Comparison of ENCODE assay signal across 11 cellular contexts in genomic region chr2:25275575-25275965, GRCh38.
DNase-seq lines count a peak whose midpoint lies in the region; ATAC-seq and TF ChIP-seq lines count a peak whose summit lies in the region.
"Had no signal": no experiment of that assay in that cellular context is flagged by ENCODE, and none has a peak within 500 bp of the region (broad histone marks: within the 10 kb centered on the region; RNA-seq: fewer than 3 reads in every experiment).

No MANE protein-coding gene starts in this region.

- H3K4me3 ChIP-seq in left ventricle myocardium inferior (no peak overlapping the region), uterus (no peak overlapping the region)

- H3K27me3 Mint-ChIP-seq in activated naive CD8-positive, alpha-beta T cell treated with anti-CD3 and anti-CD28 coated beads for 36 hours, result no peaks in the 10 kb centered on the region
- no peaks in the 10 kb centered on the region for H3K27me3 Mint-ChIP-seq in naive thymus-derived CD8-positive, alpha-beta T cell

- POLR2A ChIA-PET in naive thymus-derived CD8-positive, alpha-beta T cell (lab: Charles Lee), result interaction anchor here (1.2 to 8.8 kb wide), 14 partner anchors 9 to 100 kb away, joined by 3 to 358 read pairs (median 28); no protein-coding TSS in a partner anchor

- no peak for TF ChIP-seq POLR2A in uterus (IDR thresholded peaks at IDR 0.05)

- H3K4me1 ChIP-seq in left ventricle myocardium inferior (peaks cover 67% of the 10 kb centered on the region), uterus (no peaks in the 10 kb centered on the region)

- peak overlapping the region; percentile 85 for H3K27ac Mint-ChIP-seq in activated naive CD8-positive, alpha-beta T cell treated with anti-CD3 and anti-CD28 coated beads for 36 hours
- peak overlapping the region; percentile 98 to 100 (median 99) for H3K27ac Mint-ChIP-seq in naive thymus-derived CD8-positive, alpha-beta T cell

- H3K36me3 Mint-ChIP-seq in activated naive CD8-positive, alpha-beta T cell treated with anti-CD3 and anti-CD28 coated beads for 36 hours, result peaks cover 54% of the 10 kb centered on the region
- H3K36me3 Mint-ChIP-seq in naive thymus-derived CD8-positive, alpha-beta T cell, result peaks cover 0 to 32% (median 7%) of the 10 kb centered on the region in 3 donors

- H3K36me3 ChIP-seq in left ventricle myocardium inferior (peaks cover 38% of the 10 kb centered on the region), uterus (no peaks in the 10 kb centered on the region)

- H3K27me3 ChIP-seq in left ventricle myocardium inferior (ENCODE audit: low read depth), result no peaks in the 10 kb centered on the region
- H3K27me3 ChIP-seq in uterus, result no peaks in the 10 kb centered on the region

- H3K4me3 Mint-ChIP-seq in activated naive CD8-positive, alpha-beta T cell treated with anti-CD3 and anti-CD28 coated beads for 36 hours, result peak overlapping the region; percentile 32
- peak overlapping the region; percentile 33 to 86 (median 70) for H3K4me3 Mint-ChIP-seq in naive thymus-derived CD8-positive, alpha-beta T cell

- H3K9me3 ChIP-seq in left ventricle myocardium inferior (replicated peaks), result no peaks in the 10 kb centered on the region
- no peaks in the 10 kb centered on the region for H3K9me3 ChIP-seq in uterus

- intact Hi-C loops in left ventricle myocardium inferior (cut with micrococcal nuclease), result no loop called here
- intact Hi-C loops in cardiac septum (cut with DNase I), result loop anchor here (5.0 kb wide), 1 partner anchor 62 kb away; no protein-coding TSS in a partner anchor
- intact Hi-C loops in uterus (cut with DNase I; ENCODE audit: low total_unique reads), result no loop called here

- H3K27ac ChIP-seq in left ventricle myocardium inferior (replicated peaks) (peak overlapping the region; percentile 85), uterus (peak overlapping the region; percentile 13 to 83)
- H3K27ac ChIP-seq: C4-2B had no signal

- H3K9me3 Mint-ChIP-seq in activated naive CD8-positive, alpha-beta T cell treated with anti-CD3 and anti-CD28 coated beads for 36 hours, result no peaks in the 10 kb centered on the region
- H3K9me3 Mint-ChIP-seq in naive thymus-derived CD8-positive, alpha-beta T cell, result no peaks in the 10 kb centered on the region

- no peak for DNase-seq in left ventricle myocardium inferior
- no peak for DNase-seq in cardiac septum (ENCODE audit: low spot score)
- DNase-seq in activated naive CD8-positive, alpha-beta T cell treated with anti-CD3 and anti-CD28 coated beads for 36 hours, result no peak
- DNase-seq in naive thymus-derived CD8-positive, alpha-beta T cell, result no peak
- DNase-seq in uterus, result no peak
- no peak for DNase-seq in UCSD-AML1 (lab: John Stamatoyannopoulos, UW; ENCODE audit: unreplicated experiment)
- DNase-seq: NCI-H226, SHP77 had no signal

- TF ChIP-seq CTCF in left ventricle myocardium inferior (IDR thresholded peaks at IDR 0.05; ENCODE audit: borderline replicate concordance) (no peak), uterus (IDR thresholded peaks at IDR 0.05) (no peak)

- no peak for ATAC-seq in naive thymus-derived CD8-positive, alpha-beta T cell
- no peak for ATAC-seq in GM19328 (IDR thresholded peaks at IDR 0.05; ENCODE audit: unreplicated experiment)
- ATAC-seq in GM21360 (IDR thresholded peaks at IDR 0.05; ENCODE audit: unreplicated experiment), result no peak

- H3K4me1 Mint-ChIP-seq in activated naive CD8-positive, alpha-beta T cell treated with anti-CD3 and anti-CD28 coated beads for 36 hours, result peaks cover 65% of the 10 kb centered on the region
- H3K4me1 Mint-ChIP-seq in naive thymus-derived CD8-positive, alpha-beta T cell, result peaks cover 43 to 86% (median 73%) of the 10 kb centered on the region in 4 donors
